11 cellular contexts compared by ENCODE assay signal in genomic region chr17:2211661-2212327, GRCh38.
DNase-seq lines count a peak whose midpoint lies in the region; ATAC-seq and TF ChIP-seq lines count a peak whose summit lies in the region.
"Had no signal": no experiment of that assay in that cellular context is flagged by ENCODE, and none has a peak within 500 bp of the region (broad histone marks: within the 10 kb centered on the region; RNA-seq: fewer than 3 reads in every experiment).

No MANE protein-coding gene starts in this region.

- H3K4me1 ChIP-seq in left ventricle myocardium inferior = peaks cover 79% of the 10 kb centered on the region
- peaks cover 5 to 7% of the 10 kb centered on the region in 2 donors for H3K4me1 ChIP-seq in uterus
- H3K4me1 ChIP-seq in thyroid gland = peaks cover 51 to 81% of the 10 kb centered on the region in 2 donors

- peak overlapping the region; percentile 89 for H3K27ac ChIP-seq in left ventricle myocardium inferior (replicated peaks)
- peak overlapping the region; percentile 93 to 95 for H3K27ac ChIP-seq in uterus
- no peak overlapping the region for H3K27ac ChIP-seq in substantia nigra (ENCODE audit: low read depth, low read length, poor library complexity, severe bottlenecking)
- peak overlapping the region in 1 of 3 donors; percentile 68 for H3K27ac ChIP-seq in thyroid gland
- H3K27ac ChIP-seq: C4-2B had no signal

- no peaks in the 10 kb centered on the region for H3K27me3 Mint-ChIP-seq in central memory CD8-positive, alpha-beta T cell
- H3K27me3 Mint-ChIP-seq in naive thymus-derived CD8-positive, alpha-beta T cell = no peaks in the 10 kb centered on the region

- ATAC-seq in Right ventricle myocardium inferior = no peak
- ATAC-seq in central memory CD8-positive, alpha-beta T cell (replicated peaks; ENCODE audit: extremely low read depth, poor library complexity, severe bottlenecking) = no peak
- ATAC-seq in naive thymus-derived CD8-positive, alpha-beta T cell = no peak

- POLR2A ChIA-PET in naive thymus-derived CD8-positive, alpha-beta T cell (lab: Charles Lee) = no interaction called here

- H3K36me3 ChIP-seq in left ventricle myocardium inferior (no peaks in the 10 kb centered on the region), uterus (no peaks in the 10 kb centered on the region), thyroid gland (no peaks in the 10 kb centered on the region)

- H3K4me3 ChIP-seq in left ventricle myocardium inferior (no peak overlapping the region), uterus (no peak overlapping the region), thyroid gland (replicated peaks in 1 of 3) (no peak overlapping the region)

- H3K27me3 ChIP-seq in left ventricle myocardium inferior (ENCODE audit: low read depth) = no peaks in the 10 kb centered on the region
- H3K27me3 ChIP-seq in uterus = no peaks in the 10 kb centered on the region
- H3K27me3 ChIP-seq in thyroid gland = no peaks in the 10 kb centered on the region

- peak overlapping the region; percentile 78 for H3K27ac Mint-ChIP-seq in central memory CD8-positive, alpha-beta T cell (ENCODE audit: low read depth)
- H3K27ac Mint-ChIP-seq in naive thymus-derived CD8-positive, alpha-beta T cell = peak overlapping the region; percentile 23 to 98 (median 94)

- intact Hi-C loops in left ventricle myocardium inferior (cut with micrococcal nuclease) = no loop called here
- intact Hi-C loops in Right ventricle myocardium inferior (cut with DNase I) = no loop called here
- intact Hi-C loops in uterus (cut with DNase I; ENCODE audit: low total_unique reads) = no loop called here
- intact Hi-C loops in thyroid gland (cut with DNase I) = no loop called here

- WGBS in thyroid gland, 2 donors = 87 to 90% methylated on average over 5 of the region's 5 CpGs

- DNase-seq in left ventricle myocardium inferior (no peak), Right ventricle myocardium inferior (ENCODE audit: missing footprints) (no peak), uterus (no peak), substantia nigra (lab: John Stamatoyannopoulos, UW) (no peak), NCI-H2107 treated with DMSO at 0.1 percent for 48 hours (lab: John Stamatoyannopoulos, UW; ENCODE audit: unreplicated experiment) (no peak), thyroid gland (no peak)
- no peak for DNase-seq in central memory CD8-positive, alpha-beta T cell (ENCODE audit: low spot score in 2 of 2)
- no peak for DNase-seq in naive thymus-derived CD8-positive, alpha-beta T cell
- DNase-seq: activated CD4-positive, alpha-beta T cell treated with anti-CD3 and anti-CD28 coated beads, Interleukin-2, amount 50 U/mL, for 4 hours; NCI-H1417 had no signal

- H3K4me3 Mint-ChIP-seq in central memory CD8-positive, alpha-beta T cell = peak overlapping the region; percentile 10
- peak overlapping the region in 5 of 10 donors; percentile 14 to 75 (median 46) for H3K4me3 Mint-ChIP-seq in naive thymus-derived CD8-positive, alpha-beta T cell

- H3K9me3 ChIP-seq in left ventricle myocardium inferior (replicated peaks) (no peaks in the 10 kb centered on the region), uterus (no peaks in the 10 kb centered on the region), thyroid gland (no peaks in the 10 kb centered on the region)

- H3K4me1 Mint-ChIP-seq in central memory CD8-positive, alpha-beta T cell = peaks cover 62% of the 10 kb centered on the region
- H3K4me1 Mint-ChIP-seq in naive thymus-derived CD8-positive, alpha-beta T cell = peaks cover 31 to 62% (median 58%) of the 10 kb centered on the region in 4 donors

- no peak for TF ChIP-seq POLR2A in uterus (IDR thresholded peaks at IDR 0.05)
- no peak for TF ChIP-seq POLR2A in thyroid gland (IDR thresholded peaks at IDR 0.05)

- no peaks in the 10 kb centered on the region for H3K9me3 Mint-ChIP-seq in central memory CD8-positive, alpha-beta T cell
- H3K9me3 Mint-ChIP-seq in naive thymus-derived CD8-positive, alpha-beta T cell = no peaks in the 10 kb centered on the region

- peaks cover 6% of the 10 kb centered on the region for H3K36me3 Mint-ChIP-seq in central memory CD8-positive, alpha-beta T cell (ENCODE audit: insufficient read depth)
- H3K36me3 Mint-ChIP-seq in naive thymus-derived CD8-positive, alpha-beta T cell = peaks cover 0 to 18% (median 2%) of the 10 kb centered on the region in 3 donors

- TF ChIP-seq CTCF in left ventricle myocardium inferior (IDR thresholded peaks at IDR 0.05; ENCODE audit: borderline replicate concordance) = no peak
- TF ChIP-seq CTCF in uterus (IDR thresholded peaks at IDR 0.05) = no peak
- no peak for TF ChIP-seq CTCF in thyroid gland (IDR thresholded peaks at IDR 0.05)
